In genomic region chr14:52949249-52949648, GRCh38 we compare ENCODE assay signal across 8 cellular contexts. TPM values are rescaled to one million over a fixed set of nuclear protein-coding genes. Genes with fewer than 3 reads are reported as not detected.
A peak's percentile ranks its signal among the peaks of the same experiment; 100 is the strongest.
DNase-seq lines count a peak whose midpoint lies in the region; ATAC-seq and TF ChIP-seq lines count a peak whose summit lies in the region.

No MANE protein-coding gene starts in this region.

- H3K27me3 ChIP-seq in heart left ventricle, result peaks cover 0 to 44% (median 0%) of the 10 kb centered on the region in 9 donors
- no peaks in the 10 kb centered on the region for H3K27me3 ChIP-seq in upper lobe of right lung

- TF ChIP-seq POLR2A in heart left ventricle (IDR thresholded peaks at IDR 0.05), result no peak

- no peaks in the 10 kb centered on the region for H3K9me3 Mint-ChIP-seq in mesothelial cell of epicardium

- WGBS in heart left ventricle, 4 donors, result 0 to 4% (median 1%) methylated on average over 2 of the region's 2 CpGs

- peaks cover 0 to 20% (median 17%) of the 10 kb centered on the region in 9 donors for H3K36me3 ChIP-seq in heart left ventricle
- peaks cover 7% of the 10 kb centered on the region for H3K36me3 ChIP-seq in upper lobe of right lung

- peaks cover 9% of the 10 kb centered on the region for H3K36me3 Mint-ChIP-seq in mesothelial cell of epicardium

- peaks cover 48% of the 10 kb centered on the region for H3K4me1 Mint-ChIP-seq in mesothelial cell of epicardium

- TF ChIP-seq CTCF in heart left ventricle (IDR thresholded peaks at IDR 0.05) (no peak), mesothelial cell of epicardium (IDR thresholded peaks at IDR 0.05; ENCODE audit: unreplicated experiment) (no peak), upper lobe of right lung (IDR thresholded peaks at IDR 0.05) (no peak)

- H3K27ac ChIP-seq in heart left ventricle, result peak overlapping the region in 11 of 12 donors; percentile 35 to 100 (median 98)
- peak overlapping the region; percentile 32 for H3K27ac ChIP-seq in caudate nucleus (ENCODE audit: low read depth, low read length)
- H3K27ac ChIP-seq in upper lobe of right lung, result peak overlapping the region; percentile 93

- peak overlapping the region; percentile 98 for H3K4me3 Mint-ChIP-seq in mesothelial cell of epicardium

- intact Hi-C loops in heart left ventricle (cut with DNase I), result loop anchor here in 2 of 10 donors (5.0 to 10.0 kb wide), 3 partner anchors 37 to 74 kb away; no protein-coding TSS in a partner anchor
- intact Hi-C loops in left cardiac atrium (cut with DNase I), result no loop called here
- intact Hi-C loops in upper lobe of right lung (cut with DNase I), result no loop called here

- ATAC-seq in heart left ventricle (no peak), left cardiac atrium (no peak), upper lobe of right lung (no peak)

- H3K4me3 ChIP-seq in heart left ventricle (peak overlapping the region; percentile 65 to 98 (median 94)), upper lobe of right lung (peak overlapping the region; percentile 80)

- no peak for DNase-seq in heart left ventricle
- DNase-seq in left cardiac atrium, result no peak
- no peak for DNase-seq in caudate nucleus (lab: John Stamatoyannopoulos, UW)
- no peak for DNase-seq in mesothelial cell of epicardium (ENCODE audit: low spot score in 2 of 2, unreplicated experiment in 2 of 2)
- no peak for DNase-seq in upper lobe of right lung
- DNase-seq in stimulated activated naive CD4-positive, alpha-beta T cell (lab: John Stamatoyannopoulos, UW), result no peak
- no peak for DNase-seq in occipital lobe (lab: John Stamatoyannopoulos, UW)
- DNase-seq in NCI-H526 (lab: John Stamatoyannopoulos, UW), result no peak

- H3K4me1 ChIP-seq in heart left ventricle (peaks cover 14 to 51% (median 37%) of the 10 kb centered on the region in 12 donors), upper lobe of right lung (peaks cover 11% of the 10 kb centered on the region)

- no peaks in the 10 kb centered on the region for H3K27me3 Mint-ChIP-seq in mesothelial cell of epicardium (ENCODE audit: low read depth)

- no peaks in the 10 kb centered on the region for H3K9me3 ChIP-seq in heart left ventricle
- no peaks in the 10 kb centered on the region for H3K9me3 ChIP-seq in upper lobe of right lung

- H3K27ac Mint-ChIP-seq in mesothelial cell of epicardium, result peak overlapping the region; percentile 85

RNA-seq across cellular contexts. Expression of gene FERMT2, which starts 1.6 kb away (rescaled TPM):
- total RNA-seq in heart left ventricle, result 100 to 1,000 TPM in 6 of 9 donors, 10 to 100 TPM in 3; 87.4 to 158 (median 104) TPM
- polyA plus RNA-seq in heart left ventricle, result 100 to 1,000 TPM in 1 of 2 donors, 10 to 100 TPM in 1; 31.2 to 104 TPM
- total RNA-seq in left cardiac atrium, result 100 to 1,000 TPM; 113 to 156 TPM
- total RNA-seq in mesothelial cell of epicardium, result 75.8 to 85.3 TPM (median 78.4 TPM) in 3 replicates
- total RNA-seq in upper lobe of right lung, result 103 TPM
- total RNA-seq in occipital lobe, result 124 TPM

Comparison
In these comparisons a context has a peak if more than half of its experiments do, and no peak if none do; other contexts are left out.
1. H3K27ac ChIP-seq: peak in every context shown above with its lines; median percentile 98 in heart left ventricle; 93 in upper lobe of right lung; 32 in caudate nucleus.